In the genomic region with DNA sequence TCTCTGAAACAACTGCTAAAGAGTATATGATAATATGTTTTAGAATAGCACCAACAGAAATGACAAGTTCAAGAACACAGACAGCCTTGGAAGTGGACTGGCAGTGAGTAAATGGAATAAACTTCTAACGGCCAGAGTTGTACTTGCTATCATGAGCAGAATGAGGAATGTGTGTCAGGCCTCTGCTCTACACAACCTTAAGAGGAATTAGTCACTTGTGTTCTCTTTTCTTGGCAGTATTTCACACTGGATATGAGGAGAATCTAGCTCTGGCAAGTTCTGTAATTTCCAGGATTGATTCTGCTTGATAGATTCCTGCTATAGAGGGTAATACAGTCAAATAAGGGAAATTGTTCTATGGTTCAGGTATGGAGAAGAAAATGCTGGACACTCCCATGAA, we compare ENCODE assay signal across 1 cellular context.
TF ChIP-seq lines count a peak whose summit lies in the region.

No MANE protein-coding gene starts in this region.

TF ChIP-seq in IMR-90, 13 proteins besides CTCF, POLR2A, EP300 and RAD21:
- TF ChIP-seq RFX5 (IDR thresholded peaks at IDR 0.05; ENCODE audit: low read depth, low read length): no peak
- TF ChIP-seq SMC3 (IDR thresholded peaks at IDR 0.05; ENCODE audit: low read depth, low read length): no peak
- no peak for TF ChIP-seq BHLHE40 (IDR thresholded peaks at IDR 0.05; ENCODE audit: low read depth, low read length)
